8 cellular contexts compared by ENCODE assay signal in genomic region chr2:196066794-196067382, GRCh38. TPM values are rescaled to one million over a fixed set of nuclear protein-coding genes. Genes with fewer than 3 reads are reported as not detected.
DNase-seq lines count a peak whose midpoint lies in the region; ATAC-seq and TF ChIP-seq lines count a peak whose summit lies in the region.

No MANE protein-coding gene starts in this region.

- no peak overlapping the region for H3K27ac ChIP-seq in uterus
- no peak overlapping the region for H3K27ac ChIP-seq in caudate nucleus (ENCODE audit: low read depth, low read length)

- no peaks in the 10 kb centered on the region for H3K36me3 Mint-ChIP-seq in activated T-cell treated with anti-CD3 and anti-CD28 coated beads, Interleukin-2, amount 50 U/mL, for 4 hours (ENCODE audit: insufficient read depth)
- H3K36me3 Mint-ChIP-seq in activated T-cell treated with anti-CD3 and anti-CD28 coated beads, Interleukin-2, amount 50 U/mL, for 24 hours (ENCODE audit: low read depth) = no peaks in the 10 kb centered on the region

- H3K27me3 ChIP-seq in adipocyte (replicated peaks; ENCODE audit: control insufficient read depth, insufficient read depth, low read length) (no peaks in the 10 kb centered on the region), uterus (no peaks in the 10 kb centered on the region)

- no peak for DNase-seq in activated T-cell treated with anti-CD3 and anti-CD28 coated beads, Interleukin-2, amount 50 U/mL, for 4 hours
- DNase-seq in activated T-cell treated with anti-CD3 and anti-CD28 coated beads, Interleukin-2, amount 50 U/mL, for 24 hours = no peak
- DNase-seq in MV-4-11 (lab: John Stamatoyannopoulos, UW) = peak; percentile 78
- peak; percentile 81 for DNase-seq in adipocyte (ENCODE audit: low read depth)
- DNase-seq in kidney glomerular epithelial cell (lab: John Stamatoyannopoulos, UW) = peak; percentile 34
- no peak for DNase-seq in uterus
- no peak for DNase-seq in caudate nucleus (lab: John Stamatoyannopoulos, UW)
- no peak for DNase-seq in C1 segment of cervical spinal cord (lab: John Stamatoyannopoulos, UW)

- H3K36me3 ChIP-seq in adipocyte (ENCODE audit: control insufficient read depth, insufficient read depth, low read length, severe bottlenecking) (no peaks in the 10 kb centered on the region), uterus (no peaks in the 10 kb centered on the region)

- intact Hi-C loops in uterus (cut with DNase I; ENCODE audit: low total_unique reads) = no loop called here

- H3K4me3 ChIP-seq in adipocyte (ENCODE audit: low read length) (peak overlapping the region; percentile 62), uterus (no peak overlapping the region)

- peaks cover 3% of the 10 kb centered on the region for H3K27me3 Mint-ChIP-seq in activated T-cell treated with anti-CD3 and anti-CD28 coated beads, Interleukin-2, amount 50 U/mL, for 4 hours (ENCODE audit: low read depth)
- H3K27me3 Mint-ChIP-seq in activated T-cell treated with anti-CD3 and anti-CD28 coated beads, Interleukin-2, amount 50 U/mL, for 24 hours = peaks cover 3% of the 10 kb centered on the region

- no peaks in the 10 kb centered on the region for H3K9me3 Mint-ChIP-seq in activated T-cell treated with anti-CD3 and anti-CD28 coated beads, Interleukin-2, amount 50 U/mL, for 4 hours
- H3K9me3 Mint-ChIP-seq in activated T-cell treated with anti-CD3 and anti-CD28 coated beads, Interleukin-2, amount 50 U/mL, for 24 hours = no peaks in the 10 kb centered on the region

- peak; percentile 35 to 53 (median 48) for TF ChIP-seq CTCF in uterus (IDR thresholded peaks at IDR 0.05)

- no peaks in the 10 kb centered on the region for H3K9me3 ChIP-seq in adipocyte (ENCODE audit: control insufficient read depth, low read length)
- H3K9me3 ChIP-seq in uterus = no peaks in the 10 kb centered on the region

- H3K9ac ChIP-seq in adipocyte (ENCODE audit: low read length) = peak overlapping the region; percentile 14

- H3K4me1 ChIP-seq in adipocyte (ENCODE audit: control insufficient read depth, insufficient read depth, low read length) (peaks cover 16% of the 10 kb centered on the region), uterus (no peaks in the 10 kb centered on the region)

- peaks cover 12% of the 10 kb centered on the region for H3K4me1 Mint-ChIP-seq in activated T-cell treated with anti-CD3 and anti-CD28 coated beads, Interleukin-2, amount 50 U/mL, for 4 hours (ENCODE audit: low read depth)
- peaks cover 15% of the 10 kb centered on the region for H3K4me1 Mint-ChIP-seq in activated T-cell treated with anti-CD3 and anti-CD28 coated beads, Interleukin-2, amount 50 U/mL, for 24 hours (ENCODE audit: low read depth)

- no peak for ATAC-seq in activated T-cell treated with anti-CD3 and anti-CD28 coated beads, Interleukin-2, amount 50 U/mL, for 4 hours

- H3K27ac Mint-ChIP-seq in activated T-cell treated with anti-CD3 and anti-CD28 coated beads, Interleukin-2, amount 50 U/mL, for 24 hours = no peak overlapping the region

- peak overlapping the region; percentile 40 for H3K4me3 Mint-ChIP-seq in activated T-cell treated with anti-CD3 and anti-CD28 coated beads, Interleukin-2, amount 50 U/mL, for 4 hours
- no peak overlapping the region for H3K4me3 Mint-ChIP-seq in activated T-cell treated with anti-CD3 and anti-CD28 coated beads, Interleukin-2, amount 50 U/mL, for 24 hours

- TF ChIP-seq POLR2A in uterus (IDR thresholded peaks at IDR 0.05) = no peak

RNA-seq across cellular contexts. Expression of gene DNAH7, which starts 1.7 kb away (rescaled TPM):
- under 1 TPM in 1 of 3 donors, not detected in 2; 0.26 TPM for total RNA-seq in activated T-cell treated with anti-CD3 and anti-CD28 coated beads, Interleukin-2, amount 50 U/mL, for 4 hours
- 10 to 100 TPM in 1 of 4 donors, 1 to 10 TPM in 1, under 1 TPM in 2; 0.26 to 10.0 (median 1.7) TPM for total RNA-seq in uterus

Comparison
In these comparisons a context has a peak if more than half of its experiments do, and no peak if none do; other contexts are left out.
1. DNase-seq: peak in MV-4-11 (single experiment), adipocyte (single experiment) and kidney glomerular epithelial cell (single experiment); none in activated T-cell treated with anti-CD3 and anti-CD28 coated beads, Interleukin-2, amount 50 U/mL, for 4 hours (single experiment), activated T-cell treated with anti-CD3 and anti-CD28 coated beads, Interleukin-2, amount 50 U/mL, for 24 hours (single experiment), uterus (0 of 2), caudate nucleus (0 of 61) and C1 segment of cervical spinal cord (0 of 14).